In the genomic region with DNA sequence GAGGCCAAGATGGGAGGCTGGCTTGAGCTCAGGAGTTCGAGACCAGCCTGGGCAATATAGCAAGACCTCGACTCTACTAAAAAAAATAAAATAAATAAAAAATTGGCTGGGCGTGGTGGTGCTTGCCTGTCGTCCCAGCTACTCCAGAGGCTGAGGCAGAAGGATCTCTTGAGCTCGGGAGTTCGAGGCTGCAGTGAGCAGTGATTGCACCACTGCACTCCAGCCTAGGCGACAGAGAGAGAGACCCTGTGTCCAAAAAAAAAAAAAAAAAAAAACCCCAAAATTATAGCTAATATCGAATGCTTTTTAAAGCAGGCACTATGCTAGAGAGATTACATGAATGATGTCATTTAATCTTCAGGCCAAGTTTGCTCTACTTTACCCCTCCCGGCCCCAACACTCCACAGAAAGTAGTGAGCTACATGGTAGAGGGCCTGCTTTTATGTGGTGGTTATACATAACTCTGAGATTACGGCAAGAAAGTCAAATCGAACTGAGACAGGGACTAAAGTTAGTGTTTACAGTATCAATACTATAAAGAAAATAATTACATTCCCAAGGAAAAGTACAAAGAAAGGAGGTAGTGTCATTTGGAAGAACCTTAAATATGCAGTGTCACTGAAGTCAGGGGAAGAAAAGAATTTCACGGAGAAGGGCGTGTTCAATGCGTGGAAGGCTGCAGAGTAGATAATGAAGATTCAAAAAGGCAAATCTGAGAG, we compare ENCODE assay signal across 8 cellular contexts. TPM values are rescaled to one million over a fixed set of nuclear protein-coding genes. Genes with fewer than 3 reads are reported as not detected.
DNase-seq lines count a peak whose midpoint lies in the region; ATAC-seq and TF ChIP-seq lines count a peak whose summit lies in the region.

No MANE protein-coding gene starts in this region.

- peak overlapping the region; percentile 85 to 93 for H3K27ac Mint-ChIP-seq in natural killer cell

- H3K27me3 ChIP-seq in BJ (ENCODE audit: control insufficient read depth, insufficient read depth, low read length) (no peaks in the 10 kb centered on the region), colonic mucosa (no peaks in the 10 kb centered on the region)

- peaks cover 61 to 69% of the 10 kb centered on the region in 2 donors for H3K4me1 Mint-ChIP-seq in natural killer cell

- no peaks in the 10 kb centered on the region; the same call in 1 of the 2 replicates for H3K36me3 ChIP-seq in BJ (ENCODE audit: control insufficient read depth, insufficient read depth, low read length)
- H3K36me3 ChIP-seq in KOPT-K1 (ENCODE audit: insufficient read depth, low read length) = peaks cover 42% of the 10 kb centered on the region
- no peaks in the 10 kb centered on the region for H3K36me3 ChIP-seq in colonic mucosa

- H3K9me3 ChIP-seq in KOPT-K1 (ENCODE audit: insufficient read depth, low read length, poor library complexity, severe bottlenecking) (no peaks in the 10 kb centered on the region), colonic mucosa (no peaks in the 10 kb centered on the region)

- H3K36me3 Mint-ChIP-seq in natural killer cell = no peaks in the 10 kb centered on the region

- H3K27me3 Mint-ChIP-seq in natural killer cell (ENCODE audit: low read depth in 2 of 2) = no peaks in the 10 kb centered on the region

- H3K9me3 Mint-ChIP-seq in natural killer cell = no peaks in the 10 kb centered on the region

- DNase-seq in BJ (ENCODE audit: low read depth) (no peak), colonic mucosa (no peak), natural killer cell (no peak), iPS-NIHi11 (ENCODE audit: low spot score) (no peak), GM10248 (ENCODE audit: extremely low spot score) (no peak)
- no peak for DNase-seq in activated CD4-positive, alpha-beta T cell treated with anti-CD3 and anti-CD28 coated beads, Interleukin-2, amount 50 U/mL, for 4 hours

- H3K4me3 ChIP-seq in BJ (ENCODE audit: low read depth, low read length) (peak overlapping the region; percentile 70), colonic mucosa (peak overlapping the region; percentile 95)

- CTCF ChIA-PET in BJ (lab: Yijun Ruan, JAX) (interaction anchor here (0.9 to 4.7 kb wide), 4 partner anchors 18 to 296 kb away, joined by 3 to 21 read pairs (median 3); no protein-coding TSS in a partner anchor), GM10248 (lab: Yijun Ruan, JAX) (interaction anchor here (1.0 to 1.6 kb wide), 2 partner anchors 29 to 61 kb away, joined by 3 to 4 read pairs; no protein-coding TSS in a partner anchor)

- H3K9ac ChIP-seq in colonic mucosa (ENCODE audit: low read depth in 2 of 2, low read length in 2 of 2) = peak overlapping the region; percentile 93 to 96

- ATAC-seq in natural killer cell (no peak), HG03457 (IDR thresholded peaks at IDR 0.05; ENCODE audit: unreplicated experiment) (no peak)

- TF ChIP-seq CTCF in BJ (IDR thresholded peaks at IDR 0.05; ENCODE audit: insufficient read depth, low read depth, low read length) (no peak), colonic mucosa (IDR thresholded peaks at IDR 0.05) (no peak), natural killer cell (IDR thresholded peaks at IDR 0.05) (no peak), GM10248 (IDR thresholded peaks at IDR 0.05; ENCODE audit: control extremely low read depth, extremely low read depth, low read depth, missing control alignments) (no peak)

- intact Hi-C loops in colonic mucosa (cut with DNase I) (loop anchor here (10.0 kb wide), 1 partner anchor 462 kb away; no protein-coding TSS in a partner anchor), natural killer cell (cut with micrococcal nuclease) (loop anchor here (5.0 to 10.0 kb wide), 7 partner anchors 95 to 665 kb away; a partner anchor contains a TSS)

- H3K4me1 ChIP-seq in colonic mucosa = peaks cover 10% of the 10 kb centered on the region

- H3K4me3 Mint-ChIP-seq in natural killer cell = peak overlapping the region; percentile 92

- H3K27ac ChIP-seq in KOPT-K1 (ENCODE audit: low read depth, low read length, poor library complexity, severe bottlenecking) (peak overlapping the region; percentile 68), colonic mucosa (peak overlapping the region; percentile 87)

- POLR2A ChIA-PET in BJ (lab: Charles Lee) = interaction anchor here (0.6 kb wide), 1 partner anchor 346 kb away, joined by 3 read pairs; no protein-coding TSS in a partner anchor
- POLR2A ChIA-PET in GM10248 (lab: Yijun Ruan, JAX) = interaction anchor here (0.6 kb wide), 1 partner anchor 48 kb away, joined by 8 read pairs; no protein-coding TSS in a partner anchor

RNA-seq across cellular contexts. Expression of a gene that starts 1.1 kb away (rescaled TPM):
- polyA plus RNA-seq in BJ (2011; rRNA removed) = 62.5 and 67.6 TPM in 2 replicates
- 28.9 and 39.7 TPM in 2 replicates for polyA minus RNA-seq in BJ (2011; rRNA and poly(A)+ RNA removed)
- total RNA-seq in colonic mucosa (10 to 100 TPM; 29.8 to 44.6 TPM), natural killer cell (100 to 1,000 TPM in 2 of 3 donors, 10 to 100 TPM in 1; 99.8 to 113 (median 101) TPM)
